In genomic region chr4:128323401-128323800, GRCh38 we compare ENCODE assay signal across 1 cellular context.
TF ChIP-seq lines count a peak whose summit lies in the region.

No MANE protein-coding gene starts in this region.

TF ChIP-seq in K562, 482 proteins besides CTCF, POLR2A, EP300 and RAD21:
- TF ChIP-seq PTRF (tag; IDR thresholded peaks at IDR 0.05) (peak; percentile 43; the same call in 1 of the 2 replicates), ZNF778 (CRISPR knock-in tag; IDR thresholded peaks at IDR 0.05) (no peak), MAFK (IDR thresholded peaks at IDR 0.05; ENCODE audit: low read length) (no peak), ZNF592 (IDR thresholded peaks at IDR 0.05) (0 out of 2 replicates have a peak, but pooled peaks have one; percentile 19), PURB (CRISPR knock-in tag; IDR thresholded peaks at IDR 0.05; ENCODE audit: low read depth) (no peak), ZNF274 (IDR thresholded peaks at IDR 0.05; ENCODE audit: borderline replicate concordance, low read depth, low read length) (no peak), POLR2AphosphoS5 (IDR thresholded peaks at IDR 0.05; ENCODE audit: control insufficient read depth, insufficient read depth, low read depth, low read length) (no peak), MTF1 (CRISPR knock-in tag; IDR thresholded peaks at IDR 0.05; ENCODE audit: borderline replicate concordance) (no peak), KLF13 (tag; IDR thresholded peaks at IDR 0.05; ENCODE audit: borderline replicate concordance, low read depth) (no peak), LEF1 (IDR thresholded peaks at IDR 0.05) (no peak)
